In genomic region chr4:53010320-53010719, GRCh38 we compare ENCODE assay signal across 18 cellular contexts.
A peak's percentile ranks its signal among the peaks of the same experiment; 100 is the strongest.
DNase-seq lines count a peak whose midpoint lies in the region; ATAC-seq, FAIRE-seq and TF ChIP-seq lines count a peak whose summit lies in the region.
"Had no signal": no experiment of that assay in that cellular context is flagged by ENCODE, and none has a peak within 500 bp of the region (broad histone marks: within the 10 kb centered on the region; RNA-seq: fewer than 3 reads in every experiment).

No MANE protein-coding gene starts in this region.

- H3K23ac ChIP-seq in trophoblast cell (ENCODE audit: low read length): no peak overlapping the region

- H3K27me3 ChIP-seq in astrocyte (ENCODE audit: insufficient read depth, low read length) (no peaks in the 10 kb centered on the region), cardiac muscle cell (no peaks in the 10 kb centered on the region), trophoblast cell (ENCODE audit: insufficient read depth, low read length) (no peaks in the 10 kb centered on the region)
- H3K27me3 ChIP-seq: esophagus squamous epithelium had no signal

- H3K9ac ChIP-seq in astrocyte (ENCODE audit: low read length) (no peak overlapping the region), trophoblast cell (ENCODE audit: low read length) (no peak overlapping the region)
- H3K9ac ChIP-seq: SK-N-SH had no signal

- H3K27ac ChIP-seq in astrocyte (ENCODE audit: low read depth, low read length) (no peak overlapping the region), cardiac muscle cell (peak overlapping the region; percentile 5), trophoblast cell (ENCODE audit: low read depth, low read length) (no peak overlapping the region)
- H3K27ac ChIP-seq: esophagus squamous epithelium had no signal

- H3K4me1 ChIP-seq in astrocyte (ENCODE audit: insufficient read depth, low read length) (peaks cover 16% of the 10 kb centered on the region), cardiac muscle cell (ENCODE audit: low read depth) (peaks cover 52% of the 10 kb centered on the region), trophoblast cell (ENCODE audit: control insufficient read depth in 1 of 2, insufficient read depth in 2 of 2, low read length in 2 of 2) (peaks cover 0 to 6% of the 10 kb centered on the region in 2 experiments)

- no peak overlapping the region for H4K12ac ChIP-seq in trophoblast cell (ENCODE audit: low read depth, low read length)

- no peaks in the 10 kb centered on the region for H3K9me3 Mint-ChIP-seq in astrocyte (ENCODE audit: unreplicated experiment)
- H3K9me3 Mint-ChIP-seq: activated CD4-positive, alpha-beta memory T cell treated with anti-CD3 and anti-CD28 coated beads, Interleukin-2, amount 10 ng/mL, durations not matched to agents 7 days and 5 days had no signal

- no peak overlapping the region for H4K91ac ChIP-seq in trophoblast cell (ENCODE audit: low read depth, low read length)

- H2BK120ac ChIP-seq in trophoblast cell (ENCODE audit: insufficient read depth, low read length, poor library complexity): no peak overlapping the region

- no peak overlapping the region for H3K27ac Mint-ChIP-seq in astrocyte (ENCODE audit: unreplicated experiment)
- H3K27ac Mint-ChIP-seq: activated CD4-positive, alpha-beta memory T cell treated with anti-CD3 and anti-CD28 coated beads, Interleukin-2, amount 10 ng/mL, durations not matched to agents 7 days and 5 days; dendritic cell treated with granulocyte-macrophage colony-stimulating factor and Interleukin-4, amounts not matched to agents 40 ng/mL and 50 ng/mL, for 4 days had no signal

- H2BK5ac ChIP-seq in trophoblast cell (ENCODE audit: low read depth, low read length, poor library complexity): no peak overlapping the region

- no peak overlapping the region for H3K4me3 Mint-ChIP-seq in astrocyte (ENCODE audit: unreplicated experiment)
- H3K4me3 Mint-ChIP-seq: activated CD4-positive, alpha-beta memory T cell treated with anti-CD3 and anti-CD28 coated beads, Interleukin-2, amount 10 ng/mL, durations not matched to agents 7 days and 5 days; dendritic cell treated with granulocyte-macrophage colony-stimulating factor and Interleukin-4, amounts not matched to agents 40 ng/mL and 50 ng/mL, for 4 days had no signal

- FAIRE-seq in astrocyte (lab: Jason Lieb, UNC): no peak

- peak overlapping the region; percentile 24 for H2BK12ac ChIP-seq in trophoblast cell (ENCODE audit: low read length)

- H3K4me3 ChIP-seq in AG10803 (ENCODE audit: low read length): no peak overlapping the region
- no peak overlapping the region for H3K4me3 ChIP-seq in astrocyte (ENCODE audit: insufficient read depth, low read depth, low read length)
- no peak overlapping the region for H3K4me3 ChIP-seq in cardiac muscle cell
- H3K4me3 ChIP-seq in trophoblast cell (ENCODE audit: low read depth, low read length): no peak overlapping the region
- H3K4me3 ChIP-seq: esophagus squamous epithelium had no signal

- H3K4ac ChIP-seq in trophoblast cell (ENCODE audit: low read depth, low read length): no peak overlapping the region

- H4K8ac ChIP-seq in trophoblast cell (ENCODE audit: low read depth, low read length): no peak overlapping the region

- H4K20me1 ChIP-seq in astrocyte (ENCODE audit: insufficient read depth, low read length): no peaks in the 10 kb centered on the region

- H2AK5ac ChIP-seq in trophoblast cell (ENCODE audit: low read length): no peak overlapping the region

- peaks cover 2% of the 10 kb centered on the region for H3K79me1 ChIP-seq in trophoblast cell (ENCODE audit: low read length)

- H3K36me3 ChIP-seq in astrocyte (ENCODE audit: insufficient read depth, low read length): no peaks in the 10 kb centered on the region
- no peaks in the 10 kb centered on the region for H3K36me3 ChIP-seq in cardiac muscle cell
- H3K36me3 ChIP-seq in trophoblast cell (ENCODE audit: control insufficient read depth in 1 of 2, insufficient read depth in 2 of 2, low read length in 2 of 2): no peaks in the 10 kb centered on the region
- H3K36me3 ChIP-seq: esophagus squamous epithelium had no signal

- no peak overlapping the region for H3K18ac ChIP-seq in trophoblast cell (ENCODE audit: low read length)

- H3K9me3 ChIP-seq in astrocyte (ENCODE audit: insufficient read depth, low read depth, low read length): no peaks in the 10 kb centered on the region
- H3K9me3 ChIP-seq in cardiac muscle cell (ENCODE audit: low read depth): no peaks in the 10 kb centered on the region
- peaks cover 1% of the 10 kb centered on the region for H3K9me3 ChIP-seq in trophoblast cell (ENCODE audit: insufficient read depth, low read depth, low read length)
- H3K9me3 ChIP-seq: esophagus squamous epithelium, SK-N-SH had no signal

- H2AFZ ChIP-seq in astrocyte (ENCODE audit: low read depth, low read length): no peak overlapping the region
- no peak overlapping the region for H2AFZ ChIP-seq in trophoblast cell (ENCODE audit: insufficient read depth, low read length, poor library complexity)

- H3K4me2 ChIP-seq in astrocyte (ENCODE audit: low read length) (no peak overlapping the region), trophoblast cell (ENCODE audit: low read length) (no peak overlapping the region)
- H3K4me2 ChIP-seq: SK-N-SH had no signal

- H3K79me2 ChIP-seq in astrocyte (ENCODE audit: insufficient read depth, low read length) (no peaks in the 10 kb centered on the region), trophoblast cell (ENCODE audit: control insufficient read depth, insufficient read depth, low read length, poor library complexity) (no peaks in the 10 kb centered on the region)

- TF ChIP-seq CTCF in AG10803 (conservative IDR thresholded peaks at IDR 0.05; ENCODE audit: low read length) (no peak), astrocyte (IDR thresholded peaks at IDR 0.05; ENCODE audit: insufficient read depth, low read depth, low read length) (no peak), cardiac muscle cell (IDR thresholded peaks at IDR 0.05; ENCODE audit: low read depth, low read length) (no peak)

- no peaks in the 10 kb centered on the region for H3K27me3 Mint-ChIP-seq in astrocyte (ENCODE audit: low read depth, unreplicated experiment)
- H3K27me3 Mint-ChIP-seq: activated CD4-positive, alpha-beta memory T cell treated with anti-CD3 and anti-CD28 coated beads, Interleukin-2, amount 10 ng/mL, durations not matched to agents 7 days and 5 days; dendritic cell treated with granulocyte-macrophage colony-stimulating factor and Interleukin-4, amounts not matched to agents 40 ng/mL and 50 ng/mL, for 4 days had no signal

- H3K14ac ChIP-seq in trophoblast cell (ENCODE audit: low read length): no peak overlapping the region

- ATAC-seq in GM21576 (IDR thresholded peaks at IDR 0.05; ENCODE audit: unreplicated experiment): no peak

- H3K36me3 Mint-ChIP-seq in astrocyte (ENCODE audit: low read depth, unreplicated experiment): no peaks in the 10 kb centered on the region

- DNase-seq in AG10803 (ENCODE audit: low read depth) (peak; percentile 83), astrocyte (ENCODE audit: low read depth) (peak; percentile 58), cardiac muscle cell (ENCODE audit: low read depth in 1 of 2, low spot score in 1 of 2) (peak in 1 of 2 donors; percentile 90), trophoblast cell (no peak), kidney glomerular epithelial cell (lab: John Stamatoyannopoulos, UW) (no peak), DMS153 (lab: John Stamatoyannopoulos, UW) (no peak), germinal center (ENCODE audit: low spot score) (no peak)
- DNase-seq: activated CD4-positive, alpha-beta memory T cell treated with anti-CD3 and anti-CD28 coated beads, Interleukin-2, amount 10 ng/mL, durations not matched to agents 7 days and 5 days; amniotic stem cell; esophagus squamous epithelium; mesendoderm; NCI-H1436 treated with DMSO at 0.1 percent for 48 hours; nucleus accumbens; OCI-M1; SK-N-SH; stimulated activated CD4-positive, alpha-beta T cell treated with anti-CD3 and anti-CD28 coated beads, Interleukin-15, amount 100 ng/mL, for 24 hours had no signal

- peaks cover 30% of the 10 kb centered on the region for H3K4me1 Mint-ChIP-seq in astrocyte (ENCODE audit: low read depth, unreplicated experiment)

- WGBS in trophoblast cell (ENCODE audit: extremely low coverage, insufficient coverage, insufficient read length): no CpG with 5 or more reads among the region's 5 CpGs

Comparison
In these comparisons a context has a peak if more than half of its experiments do, and no peak if none do; other contexts are left out.
1. DNase-seq: peak in AG10803 (single experiment) and astrocyte (single experiment); none in trophoblast cell (0 of 2), kidney glomerular epithelial cell (single experiment), DMS153 (single experiment) and germinal center (single experiment).